Comparison of ENCODE assay signal across 1 cellular context in genomic region chr1:51669191-51669590, GRCh38.
TF ChIP-seq lines count a peak whose summit lies in the region.

No MANE protein-coding gene starts in this region.

TF ChIP-seq in HepG2, 621 proteins besides CTCF, POLR2A, EP300 and RAD21:
- 0 out of 4 replicates have a peak, but pooled peaks have one; percentile 1 to 24 for TF ChIP-seq MAFK (conservative IDR thresholded peaks at IDR 0.05 in 1 of 2, IDR thresholded peaks at IDR 0.05 in 1 of 2; ENCODE audit: low read length in 2 of 2)
- no peak for TF ChIP-seq ZNF280D (CRISPR knock-in tag; IDR thresholded peaks at IDR 0.05)
- TF ChIP-seq NFE2L2 (IDR thresholded peaks at IDR 0.05; ENCODE audit: low read length), result 0 out of 2 replicates have a peak, but pooled peaks have one; percentile 44
- TF ChIP-seq STAT5B (CRISPR knock-in tag; IDR thresholded peaks at IDR 0.05), result no peak
